Comparison of ENCODE assay signal across 2 cellular contexts in the genomic region with DNA sequence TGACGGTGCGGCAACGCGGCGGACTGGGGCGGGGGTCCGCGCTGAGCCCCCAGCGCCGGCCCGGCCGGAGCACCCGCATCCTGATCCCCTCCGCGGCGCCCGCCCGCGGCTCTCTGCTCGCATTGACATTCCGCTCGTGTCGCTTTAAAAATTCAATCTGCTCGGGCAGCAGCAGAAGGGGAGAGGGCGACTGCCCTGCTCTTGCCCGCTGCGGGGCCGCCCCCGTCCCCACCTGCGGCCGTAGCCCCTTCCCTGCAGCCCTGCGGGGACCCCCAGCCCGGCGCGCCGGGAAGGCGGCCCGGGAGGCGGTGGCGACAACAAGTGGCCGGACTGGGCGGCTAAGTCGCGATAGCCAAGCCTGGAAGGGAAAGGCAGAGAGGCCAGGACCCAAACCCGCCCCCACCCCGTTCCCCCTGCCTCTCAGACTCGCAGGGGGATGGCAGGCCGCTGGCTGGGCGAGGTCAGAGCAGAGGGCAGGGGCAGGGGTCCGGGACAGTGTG.
TF ChIP-seq lines count a peak whose summit lies in the region.

No MANE protein-coding gene starts in this region.

TF ChIP-seq in HEK293, 187 proteins besides CTCF, POLR2A, EP300 and RAD21:
- TF ChIP-seq ZNF266 (tag by site-specific recombination; IDR thresholded peaks at IDR 0.05; ENCODE audit: low read depth) (no peak), SCRT2 (tag by site-specific recombination; IDR thresholded peaks at IDR 0.05) (peak; percentile 73)
TF ChIP-seq in HEK293: peak in this region for 1.

TF ChIP-seq in K562, 482 proteins besides CTCF, POLR2A, EP300 and RAD21:
- TF ChIP-seq COPS2 (conservative IDR thresholded peaks at IDR 0.05) (no peak), PURB (CRISPR knock-in tag; IDR thresholded peaks at IDR 0.05; ENCODE audit: low read depth) (no peak), ZBED1 (IDR thresholded peaks at IDR 0.05) (peak; percentile 52; the same call in 1 of the 2 replicates), MIER1 (IDR thresholded peaks at IDR 0.05; ENCODE audit: low read depth) (no peak)
TF ChIP-seq in K562: peak in this region for 1.
